6 cellular contexts compared by ENCODE assay signal in genomic region chr18:1306641-1307040, GRCh38.
"Had no signal": no experiment of that assay in that cellular context is flagged by ENCODE, and none has a peak within 500 bp of the region (broad histone marks: within the 10 kb centered on the region; RNA-seq: fewer than 3 reads in every experiment).

No MANE protein-coding gene starts in this region.

- H3K9ac ChIP-seq: GM23248 had no signal

- H2AFZ ChIP-seq: GM23248 had no signal

- H3K27ac ChIP-seq: GM23248 had no signal

- DNase-seq: GM23248, GOT3, H7, HCEC 1CT, IMR-90, KG1 had no signal
